ENCODE assay signal across 9 cellular contexts in genomic region chr20:3995067-3995748, GRCh38. TPM values are rescaled to one million over a fixed set of nuclear protein-coding genes. Genes with fewer than 3 reads are reported as not detected.
DNase-seq lines count a peak whose midpoint lies in the region; ATAC-seq and TF ChIP-seq lines count a peak whose summit lies in the region.
"Had no signal": no experiment of that assay in that cellular context is flagged by ENCODE, and none has a peak within 500 bp of the region (broad histone marks: within the 10 kb centered on the region; RNA-seq: fewer than 3 reads in every experiment).

No MANE protein-coding gene starts in this region.

- POLR2A ChIA-PET in HEK293 (lab: Yijun Ruan, JAX), result no interaction called here

- H3K36me3 ChIP-seq in HEK293 (ENCODE audit: control insufficient read depth in 2 of 2, insufficient read depth in 1 of 2, low read length in 2 of 2) (peaks cover 0 to 4% of the 10 kb centered on the region in 2 experiments; a peak in 1 of 3 replicates), gastroesophageal sphincter (no peaks in the 10 kb centered on the region)

- TF ChIP-seq POLR2A in gastroesophageal sphincter (IDR thresholded peaks at IDR 0.05), result no peak

- H3K4me3 ChIP-seq in HEK293 (ENCODE audit: low read depth, low read length) (no peak overlapping the region), gastroesophageal sphincter (no peak overlapping the region)

- H3K4me1 ChIP-seq in HEK293 (ENCODE audit: control insufficient read depth, insufficient read depth, low read length), result peaks cover 6% of the 10 kb centered on the region
- peaks cover 0 to 9% (median 2%) of the 10 kb centered on the region in 3 donors for H3K4me1 ChIP-seq in gastroesophageal sphincter

- H3K27me3 ChIP-seq in gastroesophageal sphincter, result no peaks in the 10 kb centered on the region

- TF ChIP-seq CTCF in HEK293 (tag by site-specific recombination; IDR thresholded peaks at IDR 0.05) (no peak), gastroesophageal sphincter (IDR thresholded peaks at IDR 0.05) (no peak)

- H3K9me3 ChIP-seq in HEK293 (ENCODE audit: control insufficient read depth, insufficient read depth, low read depth, low read length) (no peaks in the 10 kb centered on the region), gastroesophageal sphincter (no peaks in the 10 kb centered on the region)

- 61 to 66% methylated on average over 3 of the region's 3 CpGs for WGBS in gastroesophageal sphincter (ENCODE audit: low coverage in 1 of 2), 2 donors

- H3K27ac ChIP-seq in HEK293 (ENCODE audit: extremely low read depth, low read depth, low read length) (no peak overlapping the region), gastroesophageal sphincter (peak overlapping the region in 1 of 4 donors; percentile 16)

- ATAC-seq in HG03097 (IDR thresholded peaks at IDR 0.05; ENCODE audit: low FRiP score, unreplicated experiment) (no peak), gastroesophageal sphincter (no peak), HG02840 (IDR thresholded peaks at IDR 0.05; ENCODE audit: low FRiP score, unreplicated experiment) (no peak)

- CTCF ChIA-PET in HEK293 (lab: Yijun Ruan, JAX), result interaction anchor here (0.9 kb wide), 1 partner anchor 77 kb away, joined by 3 read pairs; no protein-coding TSS in a partner anchor

- DNase-seq in COLO829 (ENCODE audit: low spot score) (peak; percentile 48), iris pigment epithelial cell (ENCODE audit: low read depth) (peak; percentile 68), AML-193 (lab: John Stamatoyannopoulos, UW) (no peak)
- peak; percentile 12 for DNase-seq in activated CD4-positive, alpha-beta T cell treated with anti-CD3 and anti-CD28 coated beads, Interleukin-2, amount 50 U/mL, for 1 hour
- DNase-seq: nephron progenitor cell had no signal

- no peak for TF ChIP-seq EP300 in gastroesophageal sphincter (IDR thresholded peaks at IDR 0.05)

TF ChIP-seq in HEK293, 187 proteins besides CTCF, POLR2A, EP300 and RAD21:
- TF ChIP-seq HOXD13 (CRISPR knock-in tag; IDR thresholded peaks at IDR 0.05; ENCODE audit: borderline replicate concordance), result no peak
- TF ChIP-seq SP7 (tag by site-specific recombination; IDR thresholded peaks at IDR 0.05), result 0 out of 2 replicates have a peak, but pooled peaks have one; percentile 24
- 0 out of 2 replicates have a peak, but pooled peaks have one; percentile 8 for TF ChIP-seq ZNF335 (tag by site-specific recombination; conservative IDR thresholded peaks at IDR 0.05)
- no peak for TF ChIP-seq ZNF596 (tag by site-specific recombination; IDR thresholded peaks at IDR 0.05)
- TF ChIP-seq ZNF785 (tag by site-specific recombination; IDR thresholded peaks at IDR 0.05), result no peak

RNA-seq across cellular contexts. Expression of gene RNF24, which starts 20.1 kb away (rescaled TPM):
- 10 to 100 TPM; 10.1 to 16.2 (median 15.2) TPM for total RNA-seq in gastroesophageal sphincter

Comparison
In these comparisons a context has a peak if more than half of its experiments do, and no peak if none do; other contexts are left out.
1. DNase-seq: peak in COLO829 (single experiment), activated CD4-positive, alpha-beta T cell treated with anti-CD3 and anti-CD28 coated beads, Interleukin-2, amount 50 U/mL, for 1 hour (single experiment) and iris pigment epithelial cell (single experiment); none in AML-193 (0 of 2).